Comparison of ENCODE assay signal across 20 cellular contexts in genomic region chr18:46574000-46574739, GRCh38.
DNase-seq lines count a peak whose midpoint lies in the region; ATAC-seq and TF ChIP-seq lines count a peak whose summit lies in the region.
"Had no signal": no experiment of that assay in that cellular context is flagged by ENCODE, and none has a peak within 500 bp of the region (broad histone marks: within the 10 kb centered on the region; RNA-seq: fewer than 3 reads in every experiment).

No MANE protein-coding gene starts in this region.

- peaks cover 12 to 21% of the 10 kb centered on the region in 2 donors for H3K4me1 ChIP-seq in thyroid gland
- H3K4me1 ChIP-seq: prostate gland, spleen had no signal

- TF ChIP-seq CTCF in thyroid gland (IDR thresholded peaks at IDR 0.05) = no peak

- H3K9me3 ChIP-seq in thyroid gland = no peaks in the 10 kb centered on the region
- H3K9me3 ChIP-seq: prostate gland, spleen, tibial artery had no signal

- no peaks in the 10 kb centered on the region for H3K27me3 ChIP-seq in thyroid gland
- H3K27me3 ChIP-seq: tibial artery had no signal

- intact Hi-C loops in thyroid gland (cut with DNase I) = no loop called here

- 49 to 60% methylated on average over 4 of the region's 4 CpGs for WGBS in thyroid gland, 2 donors

- DNase-seq in thyroid gland (peak; percentile 75 to 80), T-helper 2 cell (no peak), NCI-H128 (lab: John Stamatoyannopoulos, UW; ENCODE audit: unreplicated experiment) (no peak)
- DNase-seq in NK-92 treated with Interleukin-12 subunit alpha and Interleukin-12 subunit beta, amount 100 ng/mL, for 24 hours (lab: John Stamatoyannopoulos, UW) = no peak
- DNase-seq: activated CD4-positive, alpha-beta T cell treated with anti-CD3 and anti-CD28 coated beads, Interleukin-2, amount 50 U/mL, for 48 hours; activated naive CD8-positive, alpha-beta T cell treated with anti-CD3 and anti-CD28 coated beads, Interleukin-2, amount 10 ng/mL, durations not matched to agents 7 days and 5 days; activated T-cell treated with anti-CD3 and anti-CD28 coated beads, Interleukin-2, amount 50 U/mL, for 24 hours; C1 segment of cervical spinal cord; immature natural killer cell; IMR-90; natural killer cell; NCI-H2029; NCI-H526; spleen; tibial artery had no signal

- peak; percentile 69 for ATAC-seq in GM18870 (IDR thresholded peaks at IDR 0.05; ENCODE audit: unreplicated experiment)
- ATAC-seq in GM21723 (IDR thresholded peaks at IDR 0.05; ENCODE audit: unreplicated experiment) = peak; percentile 69
- peak; percentile 70 for ATAC-seq in HG03378 (IDR thresholded peaks at IDR 0.05; ENCODE audit: unreplicated experiment)
- ATAC-seq: natural killer cell, SK-N-SH treated with all-trans-retinoic acid at 6 μM for 48 hours had no signal

- H3K36me3 ChIP-seq in thyroid gland = no peaks in the 10 kb centered on the region
- H3K36me3 ChIP-seq: prostate gland, tibial artery had no signal

- peak overlapping the region; percentile 72 to 88 (median 83) for H3K27ac ChIP-seq in thyroid gland
- H3K27ac ChIP-seq: prostate gland, spleen, tibial artery had no signal

- no peak overlapping the region for H3K4me3 ChIP-seq in thyroid gland (replicated peaks in 1 of 3)
- H3K4me3 ChIP-seq: prostate gland, spleen, tibial artery had no signal

- peak in 1 of 2 donors; percentile 5 for TF ChIP-seq POLR2A in thyroid gland (IDR thresholded peaks at IDR 0.05)

Comparison
In these comparisons a context has a peak if more than half of its experiments do, and no peak if none do; other contexts are left out.
1. DNase-seq: peak in thyroid gland (2 of 2); none in T-helper 2 cell (0 of 5), NCI-H128 (single experiment) and NK-92 treated with Interleukin-12 subunit alpha and Interleukin-12 subunit beta, amount 100 ng/mL, for 24 hours (single experiment).
2. Peak in every context shown above with its lines, with median percentiles within 50 percentile points of each other: ATAC-seq.